ENCODE assay signal across 31 cellular contexts in genomic region chr3:9691636-9692035, GRCh38. TPM values are rescaled to one million over a fixed set of nuclear protein-coding genes. Genes with fewer than 3 reads are reported as not detected.
"Had no signal": no experiment of that assay in that cellular context is flagged by ENCODE, and none has a peak within 500 bp of the region (broad histone marks: within the 10 kb centered on the region; RNA-seq: fewer than 3 reads in every experiment).

No MANE protein-coding gene starts in this region.

- H3K4me2 ChIP-seq: SK-N-SH, smooth muscle cell had no signal

- H3K4me1 ChIP-seq: adrenal gland, ascending aorta, breast epithelium, lower lobe of right lung, pancreas, thyroid gland, upper lobe of right lung had no signal

- H3K4me3 ChIP-seq: adrenal gland, ascending aorta, breast epithelium, lower lobe of right lung, mucosa of descending colon, pancreas, smooth muscle cell, thyroid gland, upper lobe of right lung had no signal

- H3K27me3 ChIP-seq: adrenal gland, ascending aorta, breast epithelium, pancreas, thyroid gland, upper lobe of right lung had no signal

- H3K9ac ChIP-seq: SK-N-SH had no signal

- H3K27ac ChIP-seq: adrenal gland, ascending aorta, breast epithelium, lower lobe of right lung, pancreas, thyroid gland, upper lobe of right lung, VCaP had no signal

- H3K27me3 Mint-ChIP-seq: activated CD4-positive, alpha-beta T cell treated with anti-CD3 and anti-CD28 coated beads, Interleukin-2, amount 10 ng/mL, durations not matched to agents 7 days and 5 days; activated CD8-positive, alpha-beta memory T cell treated with anti-CD3 and anti-CD28 coated beads, Interleukin-2, amount 10 ng/mL, durations not matched to agents 7 days and 5 days; activated CD8-positive, alpha-beta T cell treated with anti-CD3 and anti-CD28 coated beads for 36 hours; activated naive CD8-positive, alpha-beta T cell; central memory CD8-positive, alpha-beta T cell; naive B cell had no signal

- H3K4me1 Mint-ChIP-seq: activated CD4-positive, alpha-beta T cell treated with anti-CD3 and anti-CD28 coated beads, Interleukin-2, amount 10 ng/mL, durations not matched to agents 7 days and 5 days; activated CD8-positive, alpha-beta memory T cell treated with anti-CD3 and anti-CD28 coated beads, Interleukin-2, amount 10 ng/mL, durations not matched to agents 7 days and 5 days; central memory CD8-positive, alpha-beta T cell had no signal

- H3K27ac Mint-ChIP-seq: activated CD4-positive, alpha-beta T cell treated with anti-CD3 and anti-CD28 coated beads, Interleukin-2, amount 10 ng/mL, durations not matched to agents 7 days and 5 days; activated CD8-positive, alpha-beta memory T cell treated with anti-CD3 and anti-CD28 coated beads, Interleukin-2, amount 10 ng/mL, durations not matched to agents 7 days and 5 days; activated CD8-positive, alpha-beta T cell treated with anti-CD3 and anti-CD28 coated beads for 36 hours; activated naive CD8-positive, alpha-beta T cell; activated T-helper 2 cell treated with anti-CD3 and anti-CD28 coated beads, Interferon-gamma antibody, Interleukin-2, Interleukin-4, amounts not matched to agents 10 μg/mL and 5 μg/mL and 100 μg/mL, durations not matched to agents 14 hours and 24 hours and 36 hours had no signal

- H3K9me3 ChIP-seq: adrenal gland, ascending aorta, breast epithelium, lower lobe of right lung, mucosa of descending colon, pancreas, SK-N-SH, thyroid gland, upper lobe of right lung had no signal

- ATAC-seq: activated CD8-positive, alpha-beta memory T cell treated with anti-CD3 and anti-CD28 coated beads, Interleukin-2, amount 10 ng/mL, durations not matched to agents 7 days and 5 days; activated CD8-positive, alpha-beta T cell treated with anti-CD3 and anti-CD28 coated beads for 36 hours; lower lobe of right lung; upper lobe of right lung had no signal

- H3K9me3 Mint-ChIP-seq: activated CD4-positive, alpha-beta T cell treated with anti-CD3 and anti-CD28 coated beads, Interleukin-2, amount 10 ng/mL, durations not matched to agents 7 days and 5 days; activated CD8-positive, alpha-beta T cell treated with anti-CD3 and anti-CD28 coated beads for 36 hours; activated T-helper 2 cell treated with anti-CD3 and anti-CD28 coated beads, Interferon-gamma antibody, Interleukin-2, Interleukin-4, amounts not matched to agents 10 μg/mL and 5 μg/mL and 100 μg/mL, durations not matched to agents 14 hours and 24 hours and 36 hours; central memory CD8-positive, alpha-beta T cell; naive B cell had no signal

- H3K4me3 Mint-ChIP-seq: activated CD4-positive, alpha-beta T cell treated with anti-CD3 and anti-CD28 coated beads, Interleukin-2, amount 10 ng/mL, durations not matched to agents 7 days and 5 days; activated CD8-positive, alpha-beta memory T cell treated with anti-CD3 and anti-CD28 coated beads, Interleukin-2, amount 10 ng/mL, durations not matched to agents 7 days and 5 days; activated CD8-positive, alpha-beta T cell treated with anti-CD3 and anti-CD28 coated beads for 36 hours; activated naive CD8-positive, alpha-beta T cell; central memory CD8-positive, alpha-beta T cell had no signal

- DNase-seq: activated CD4-positive, alpha-beta T cell treated with anti-CD3 and anti-CD28 coated beads, Interleukin-2, amount 10 ng/mL, durations not matched to agents 7 days and 5 days; activated CD4-positive, CD25-positive, alpha-beta regulatory T cell treated with anti-CD3 and anti-CD28 coated beads, Interleukin-2, amount 50 U/mL, for 72 hours; activated CD8-positive, alpha-beta memory T cell treated with anti-CD3 and anti-CD28 coated beads, Interleukin-2, amount 10 ng/mL, durations not matched to agents 7 days and 5 days; activated CD8-positive, alpha-beta T cell treated with anti-CD3 and anti-CD28 coated beads for 36 hours; activated naive CD4-positive, alpha-beta T cell; activated T-cell treated with anti-CD3 and anti-CD28 coated beads for 4 hours; adrenal gland; effector memory CD4-positive, alpha-beta T cell; lower lobe of right lung; mesendoderm; mucosa of descending colon; pancreas; stimulated activated CD4-positive, alpha-beta T cell treated with anti-CD3 and anti-CD28 coated beads, Interleukin-2, amount 100 ng/mL, for 48 hours; stimulated activated CD8-positive, alpha-beta memory T cell treated with anti-CD3 and anti-CD28 coated beads, Interleukin-4, amount 100 ng/mL, for 48 hours; stimulated activated naive CD4-positive, alpha-beta T cell treated with Interleukin-2 at 50 U/mL for 16 hours; thyroid gland; upper lobe of right lung had no signal

RNA-seq across cellular contexts. Expression of gene CPNE9, which starts 12.0 kb away (rescaled TPM):
- total RNA-seq: activated CD8-positive, alpha-beta memory T cell treated with anti-CD3 and anti-CD28 coated beads, Interleukin-2, amount 10 ng/mL, durations not matched to agents 7 days and 5 days; activated CD8-positive, alpha-beta T cell treated with anti-CD3 and anti-CD28 coated beads for 36 hours; ascending aorta; breast epithelium; dermis microvascular lymphatic vessel endothelial cell; endothelial cell of umbilical vein; esophagus mucosa; pulmonary artery endothelial cell; sciatic nerve; smooth muscle cell; thyroid gland had no signal
- polyA plus RNA-seq: endothelial cell of umbilical vein, smooth muscle cell had no signal
